In genomic region chr19:34835952-34836351, GRCh38 we compare ENCODE assay signal across 11 cellular contexts.
"Had no signal": no experiment of that assay in that cellular context is flagged by ENCODE, and none has a peak within 500 bp of the region (broad histone marks: within the 10 kb centered on the region; RNA-seq: fewer than 3 reads in every experiment).

No MANE protein-coding gene starts in this region.

- H3K9me3 ChIP-seq: HAP-1 had no signal

- FAIRE-seq: H1, H54 had no signal

- DNase-seq: GM23248, GOT3, H7, H9, HCEC 1CT, HFFc6 had no signal

- H2AFZ ChIP-seq: GM23248, GM23338 had no signal

- H3K36me3 ChIP-seq: HAP-1 had no signal

- H3K27ac ChIP-seq: GM23248 had no signal

- H3K4me3 ChIP-seq: GM23248, GM23338, HAP-1 had no signal

- H3K9ac ChIP-seq: GM23248 had no signal

- ATAC-seq: GM23338, HCT116 had no signal

- H3K4me1 ChIP-seq: HAP-1 had no signal

- H3K4me2 ChIP-seq: GM23338 had no signal
